20 cellular contexts compared by ENCODE assay signal in genomic region chr14:103531421-103532215, GRCh38. TPM values are rescaled to one million over a fixed set of nuclear protein-coding genes. Genes with fewer than 3 reads are reported as not detected.
A peak's percentile ranks its signal among the peaks of the same experiment; 100 is the strongest.
DNase-seq lines count a peak whose midpoint lies in the region; ATAC-seq and TF ChIP-seq lines count a peak whose summit lies in the region.
"Had no signal": no experiment of that assay in that cellular context is flagged by ENCODE, and none has a peak within 500 bp of the region (broad histone marks: within the 10 kb centered on the region; RNA-seq: fewer than 3 reads in every experiment).

No MANE protein-coding gene starts in this region.

- peaks cover 14% of the 10 kb centered on the region for H3K27me3 Mint-ChIP-seq in activated naive CD4-positive, alpha-beta T cell treated with anti-CD3 and anti-CD28 coated beads, Interleukin-2, amount 10 ng/mL, durations not matched to agents 7 days and 5 days

- H3K27ac Mint-ChIP-seq in activated naive CD4-positive, alpha-beta T cell treated with anti-CD3 and anti-CD28 coated beads, Interleukin-2, amount 50 U/mL, for 72 hours: peak overlapping the region; percentile 84 to 91
- no peak overlapping the region for H3K27ac Mint-ChIP-seq in activated naive CD4-positive, alpha-beta T cell treated with anti-CD3 and anti-CD28 coated beads, Interleukin-2, amount 10 ng/mL, durations not matched to agents 7 days and 5 days

- no peak for TF ChIP-seq CTCF in OCI-LY7 (conservative IDR thresholded peaks at IDR 0.05; ENCODE audit: low read length)
- no peak for TF ChIP-seq CTCF in gastroesophageal sphincter (IDR thresholded peaks at IDR 0.05)
- TF ChIP-seq CTCF in tibial artery (IDR thresholded peaks at IDR 0.05): no peak

- no peak overlapping the region for H3K4me3 ChIP-seq in OCI-LY7 (ENCODE audit: low read depth, low read length, poor library complexity, severe bottlenecking)
- no peak overlapping the region for H3K4me3 ChIP-seq in gastroesophageal sphincter
- no peak overlapping the region for H3K4me3 ChIP-seq in tibial artery
- H3K4me3 ChIP-seq: Peyer's patch, upper lobe of right lung had no signal

- H3K27me3 ChIP-seq in gastroesophageal sphincter (no peaks in the 10 kb centered on the region), tibial artery (no peaks in the 10 kb centered on the region)
- H3K27me3 ChIP-seq: Peyer's patch, upper lobe of right lung had no signal

- DNase-seq in activated naive CD4-positive, alpha-beta T cell treated with anti-CD3 and anti-CD28 coated beads, Interleukin-2, amount 50 U/mL, for 72 hours (ENCODE audit: low spot score in 2 of 2): no peak
- no peak for DNase-seq in activated naive CD4-positive, alpha-beta T cell treated with anti-CD3 and anti-CD28 coated beads, Interleukin-2, amount 10 ng/mL, durations not matched to agents 7 days and 5 days
- DNase-seq in OCI-LY7 (ENCODE audit: low spot score) (no peak), tibial artery (no peak), NCI-H748 treated with DMSO at 0.1 percent for 48 hours (lab: John Stamatoyannopoulos, UW) (no peak), NCI-H2227 treated with DMSO at 0.1 percent for 48 hours (lab: John Stamatoyannopoulos, UW) (no peak), NCI-H82 treated with DMSO at 0.1 percent for 48 hours (lab: John Stamatoyannopoulos, UW; ENCODE audit: unreplicated experiment) (no peak)
- DNase-seq: activated CD8-positive, alpha-beta memory T cell treated with anti-CD3 and anti-CD28 coated beads for 24 hours; activated effector memory CD4-positive, alpha-beta T cell treated with Interleukin-2 at 50 U/mL for 16 hours; COR-L47; GOT3; kidney glomerular epithelial cell; NCI-H1436 treated with DMSO at 0.1 percent for 48 hours; NCI-H2171; NCI-H82; Peyer's patch; SK-N-SH; stimulated activated naive CD8-positive, alpha-beta T cell treated with anti-CD3 and anti-CD28 coated beads, Interleukin-15, Interleukin-2, amounts not matched to agents 100 U/mL and 50 U/mL, for 24 hours; upper lobe of right lung had no signal

- H3K4me1 ChIP-seq in OCI-LY7 (ENCODE audit: insufficient read depth, low read length, poor library complexity, severe bottlenecking) (peaks cover 28% of the 10 kb centered on the region), gastroesophageal sphincter (peaks cover 2 to 97% (median 65%) of the 10 kb centered on the region in 3 donors), tibial artery (peaks cover 0 to 81% (median 72%) of the 10 kb centered on the region in 4 donors)

- no peak for TF ChIP-seq EP300 in gastroesophageal sphincter (IDR thresholded peaks at IDR 0.05)

- no peaks in the 10 kb centered on the region for H3K9me3 ChIP-seq in OCI-LY7 (ENCODE audit: low read length)
- H3K9me3 ChIP-seq in gastroesophageal sphincter: no peaks in the 10 kb centered on the region
- H3K9me3 ChIP-seq in tibial artery: no peaks in the 10 kb centered on the region
- H3K9me3 ChIP-seq: Peyer's patch, SK-N-SH, upper lobe of right lung had no signal

- no peak overlapping the region for H3K4me3 Mint-ChIP-seq in activated naive CD4-positive, alpha-beta T cell treated with anti-CD3 and anti-CD28 coated beads, Interleukin-2, amount 10 ng/mL, durations not matched to agents 7 days and 5 days

- H3K79me2 ChIP-seq in OCI-LY7 (ENCODE audit: insufficient read depth, low read depth, low read length): peaks cover 27% of the 10 kb centered on the region

- ATAC-seq in activated naive CD4-positive, alpha-beta T cell treated with anti-CD3 and anti-CD28 coated beads, Interleukin-2, amount 50 U/mL, for 72 hours: no peak
- ATAC-seq in gastroesophageal sphincter: no peak
- ATAC-seq: stimulated activated naive CD8-positive, alpha-beta T cell treated with anti-CD3 and anti-CD28 coated beads, Interleukin-15, Interleukin-2, amounts not matched to agents 100 U/mL and 50 U/mL, for 24 hours; upper lobe of right lung had no signal

- H3K36me3 Mint-ChIP-seq in activated naive CD4-positive, alpha-beta T cell treated with anti-CD3 and anti-CD28 coated beads, Interleukin-2, amount 50 U/mL, for 72 hours: peaks cover 0 to 5% of the 10 kb centered on the region in 2 donors
- peaks cover 4% of the 10 kb centered on the region for H3K36me3 Mint-ChIP-seq in activated naive CD4-positive, alpha-beta T cell treated with anti-CD3 and anti-CD28 coated beads, Interleukin-2, amount 10 ng/mL, durations not matched to agents 7 days and 5 days

- intact Hi-C loops in OCI-LY7 (cut with micrococcal nuclease; ENCODE audit: unreplicated experiment) (no loop called here), tibial artery (cut with DNase I; ENCODE audit: low total_unique reads) (no loop called here)

- CTCF ChIA-PET in activated naive CD4-positive, alpha-beta T cell treated with anti-CD3 and anti-CD28 coated beads, Interleukin-2, amount 10 ng/mL, durations not matched to agents 7 days and 5 days (lab: Charles Lee): no interaction called here
- CTCF ChIA-PET in OCI-LY7 (lab: Charles Lee; ENCODE audit: unreplicated experiment): no interaction called here

- H4K20me1 ChIP-seq in OCI-LY7 (ENCODE audit: insufficient read depth, low read length): no peaks in the 10 kb centered on the region; the same call in 1 of the 2 replicates

- no peaks in the 10 kb centered on the region for H3K9me3 Mint-ChIP-seq in activated naive CD4-positive, alpha-beta T cell treated with anti-CD3 and anti-CD28 coated beads, Interleukin-2, amount 50 U/mL, for 72 hours
- H3K9me3 Mint-ChIP-seq in activated naive CD4-positive, alpha-beta T cell treated with anti-CD3 and anti-CD28 coated beads, Interleukin-2, amount 10 ng/mL, durations not matched to agents 7 days and 5 days: no peaks in the 10 kb centered on the region

- peak overlapping the region; percentile 84 for H3K4me2 ChIP-seq in OCI-LY7 (ENCODE audit: low read length)

- BruUV-seq in OCI-LY7 (replicated peaks; lab: Mats Ljungman, UMichigan): no TSS peak

- H3K4me1 Mint-ChIP-seq in activated naive CD4-positive, alpha-beta T cell treated with anti-CD3 and anti-CD28 coated beads, Interleukin-2, amount 10 ng/mL, durations not matched to agents 7 days and 5 days: peaks cover 34% of the 10 kb centered on the region

- POLR2A ChIA-PET in OCI-LY7 (lab: Charles Lee): no interaction called here

- 69 to 73% methylated on average over 3 to 8 of the region's 15 CpGs for WGBS in gastroesophageal sphincter (ENCODE audit: low coverage in 1 of 2), 2 donors

- H3K27ac ChIP-seq in OCI-LY7 (ENCODE audit: low read depth, low read length, poor library complexity, severe bottlenecking) (no peak overlapping the region), gastroesophageal sphincter (peak overlapping the region in 3 of 4 donors; percentile 92 to 96 (median 96)), tibial artery (peak overlapping the region; percentile 81 to 86)
- H3K27ac ChIP-seq: upper lobe of right lung had no signal

- H3K36me3 ChIP-seq in OCI-LY7 (ENCODE audit: insufficient read depth, low read length) (peaks cover 38% of the 10 kb centered on the region; the same call in 1 of the 2 replicates), gastroesophageal sphincter (peaks cover 0 to 59% of the 10 kb centered on the region in 2 donors), tibial artery (peaks cover 0 to 62% (median 7%) of the 10 kb centered on the region in 3 donors)

- no peak for TF ChIP-seq POLR2A in gastroesophageal sphincter (IDR thresholded peaks at IDR 0.05)

- H2AFZ ChIP-seq in OCI-LY7 (ENCODE audit: low read length): no peak overlapping the region

- H3K9me2 ChIP-seq in OCI-LY7 (ENCODE audit: insufficient read depth, low read length): no peaks in the 10 kb centered on the region
- H3K9me2 ChIP-seq: SK-N-SH had no signal

RNA-seq across cellular contexts. Expression of gene TRMT61A, which starts 2.6 kb away (rescaled TPM):
- 1 to 10 TPM; 5.6 to 9.2 TPM for total RNA-seq in activated naive CD4-positive, alpha-beta T cell treated with anti-CD3 and anti-CD28 coated beads, Interleukin-2, amount 50 U/mL, for 72 hours
- 16.7 and 17.1 TPM in 2 replicates for total RNA-seq in OCI-LY7 (2014; rRNA removed; shearing (Covaris generic))
- 11.2 and 13.1 TPM in 2 replicates for total RNA-seq in OCI-LY7 (2022)
- total RNA-seq in gastroesophageal sphincter: 10 to 100 TPM; 22.5 to 45.2 (median 30.9) TPM

RNA-seq across cellular contexts. Expression of gene CKB, which starts 9.0 kb away (rescaled TPM):
- total RNA-seq in activated naive CD4-positive, alpha-beta T cell treated with anti-CD3 and anti-CD28 coated beads, Interleukin-2, amount 50 U/mL, for 72 hours: 1 to 10 TPM; 2.6 to 9.4 TPM
- 0.57 and 0.82 TPM in 2 replicates for total RNA-seq in OCI-LY7 (2014; rRNA removed; shearing (Covaris generic))
- total RNA-seq in OCI-LY7 (2022): 3.0 and 3.2 TPM in 2 replicates
- total RNA-seq in gastroesophageal sphincter: 1,000 to 10,000 TPM in 2 of 4 donors, 100 to 1,000 TPM in 2; 453 to 1,624 (median 922) TPM

RNA-seq across cellular contexts. Expression of gene BAG5, which starts 30.8 kb away (rescaled TPM):
- total RNA-seq in activated naive CD4-positive, alpha-beta T cell treated with anti-CD3 and anti-CD28 coated beads, Interleukin-2, amount 50 U/mL, for 72 hours: 10 to 100 TPM; 15.6 to 24.1 TPM
- total RNA-seq in OCI-LY7 (2014; rRNA removed; shearing (Covaris generic)): 26.1 and 29.2 TPM in 2 replicates
- total RNA-seq in OCI-LY7 (2022): 36.3 and 38.7 TPM in 2 replicates
- 10 to 100 TPM; 31.1 to 41.3 (median 38.5) TPM for total RNA-seq in gastroesophageal sphincter

RNA-seq across cellular contexts. Expression of gene COA8, which starts 31.1 kb away (rescaled TPM):
- total RNA-seq in activated naive CD4-positive, alpha-beta T cell treated with anti-CD3 and anti-CD28 coated beads, Interleukin-2, amount 50 U/mL, for 72 hours: 10 to 100 TPM; 14.1 to 39.9 TPM
- 18.2 and 18.7 TPM in 2 replicates for total RNA-seq in OCI-LY7 (2014; rRNA removed; shearing (Covaris generic))
- total RNA-seq in OCI-LY7 (2022) (33.0 and 38.9 TPM in 2 replicates), gastroesophageal sphincter (10 to 100 TPM; 25.8 to 41.4 (median 28.4) TPM)

Comparison
In these comparisons a context has a peak if more than half of its experiments do, and no peak if none do; other contexts are left out.
1. RNA of gene CKB, which starts 9.0 kb away (total RNA-seq): 453 to 1,624 TPM in gastroesophageal sphincter; 2.6 to 9.4 TPM in activated naive CD4-positive, alpha-beta T cell treated with anti-CD3 and anti-CD28 coated beads, Interleukin-2, amount 50 U/mL, for 72 hours and 0.57 to 3.2 TPM in OCI-LY7; every median in the first group is over 10 times any median in the second.